ENCODE assay signal across 27 cellular contexts in the genomic region with DNA sequence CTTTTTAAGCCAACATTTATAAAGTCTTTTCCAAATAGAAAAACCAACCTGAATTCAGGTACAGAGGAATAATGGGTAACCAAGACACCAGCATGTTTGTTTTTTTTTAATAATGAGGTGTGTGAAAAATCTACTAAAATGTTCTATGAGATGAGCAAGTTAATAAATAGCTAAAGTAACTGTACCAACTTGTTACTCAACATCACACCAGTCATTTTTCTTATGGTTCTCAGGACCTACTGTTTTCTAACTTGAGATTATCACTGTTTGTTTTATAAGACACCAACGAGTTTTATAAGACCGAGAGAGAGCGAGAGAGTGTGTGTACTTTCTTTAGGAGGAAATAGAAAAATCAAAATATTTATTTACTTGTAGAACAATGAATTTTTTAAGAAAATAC. TPM values are rescaled to one million over a fixed set of nuclear protein-coding genes. Genes with fewer than 3 reads are reported as not detected.
DNase-seq lines count a peak whose midpoint lies in the region; ATAC-seq and TF ChIP-seq lines count a peak whose summit lies in the region.
"Had no signal": no experiment of that assay in that cellular context is flagged by ENCODE, and none has a peak within 500 bp of the region (broad histone marks: within the 10 kb centered on the region; RNA-seq: fewer than 3 reads in every experiment).

No MANE protein-coding gene starts in this region.

- peaks cover 20% of the 10 kb centered on the region for H3K36me3 ChIP-seq in mammary epithelial cell (ENCODE audit: insufficient read depth, low read length)
- peaks cover 4 to 10% of the 10 kb centered on the region in 2 donors for H3K36me3 ChIP-seq in body of pancreas (replicated peaks in 1 of 2; ENCODE audit: insufficient read depth in 1 of 2, low read depth in 2 of 2)
- no peaks in the 10 kb centered on the region for H3K36me3 ChIP-seq in mucosa of descending colon (ENCODE audit: low read depth)

- peaks cover 12% of the 10 kb centered on the region for H3K4me1 ChIP-seq in mammary epithelial cell (ENCODE audit: insufficient read depth, low read length)
- H3K4me1 ChIP-seq in body of pancreas, result peaks cover 53% of the 10 kb centered on the region
- no peaks in the 10 kb centered on the region for H3K4me1 ChIP-seq in mucosa of descending colon (ENCODE audit: low read depth)

- ATAC-seq in body of pancreas (no peak), mucosa of descending colon (peak; percentile 43)
- no peak for ATAC-seq in stimulated activated naive CD8-positive, alpha-beta T cell treated with anti-CD3 and anti-CD28 coated beads, Interleukin-15, Interleukin-2, amounts not matched to agents 100 U/mL and 50 U/mL, for 24 hours
- ATAC-seq: A549, HepG2, K562, PC-3 had no signal

- no peak overlapping the region for H2AFZ ChIP-seq in mammary epithelial cell (ENCODE audit: low read depth, low read length)

- H3K27ac ChIP-seq in mammary epithelial cell (ENCODE audit: insufficient read depth, low read depth, low read length) (no peak overlapping the region), body of pancreas (peak overlapping the region in 3 of 4 donors; percentile 28 to 76 (median 67))
- H3K27ac ChIP-seq: A549 had no signal

- POLR2A ChIA-PET in MCF 10A (lab: Yijun Ruan, JAX), result interaction anchor here (1.0 to 7.5 kb wide), 3 partner anchors 12 to 26 kb away, joined by 3 to 96 read pairs (median 4); partner anchors contain the start of gene ELK4

- CTCF ChIA-PET in MCF 10A (lab: Yijun Ruan, JAX), result interaction anchor here (0.9 to 6.0 kb wide), 2 partner anchors 13 to 39 kb away, joined by 3 to 51 read pairs; no protein-coding TSS in a partner anchor
- CTCF ChIA-PET in mammary epithelial cell (lab: Charles Lee; ENCODE audit: low non-redundant PET), result no interaction called here

- no peak for DNase-seq in MCF 10A (ENCODE audit: unreplicated experiment)
- DNase-seq in mammary epithelial cell, result no peak
- no peak for DNase-seq in body of pancreas
- DNase-seq in mucosa of descending colon, result no peak
- no peak for DNase-seq in AML-193 (lab: John Stamatoyannopoulos, UW)
- no peak for DNase-seq in stimulated activated naive CD8-positive, alpha-beta T cell treated with anti-CD3 and anti-CD28 coated beads, Interleukin-15, Interleukin-2, amounts not matched to agents 100 U/mL and 50 U/mL, for 24 hours
- DNase-seq in nephron progenitor cell, result no peak
- DNase-seq: C1 segment of cervical spinal cord; CD4-positive, alpha-beta memory T cell; COR-L47; DMS 273 treated with DMSO at 0.1 percent for 48 hours; DMS79 treated with DMSO at 0.1 percent for 48 hours; GF-D8; Kasumi-1; MG63; NCI-H1105 treated with DMSO at 0.1 percent for 48 hours; NCI-H146; NCI-H1930; NCI-H446 treated with DMSO at 0.1 percent for 48 hours; NCI-H526; NCI-H82; NK-92 treated with Interleukin-12 subunit alpha and Interleukin-12 subunit beta, amount 100 ng/mL, for 24 hours; PC-3; SK-N-SH had no signal

- H3K36me3 Mint-ChIP-seq in MCF 10A (ENCODE audit: insufficient read depth, unreplicated experiment), result peaks cover 100% of the 10 kb centered on the region
- H3K36me3 Mint-ChIP-seq in nephron progenitor cell (ENCODE audit: low read depth), result peaks cover 72% of the 10 kb centered on the region

- peak overlapping the region; percentile 24 for H3K27ac Mint-ChIP-seq in MCF 10A (ENCODE audit: low read depth, unreplicated experiment)
- H3K27ac Mint-ChIP-seq in nephron progenitor cell, result no peak overlapping the region

- WGBS in mammary epithelial cell (ENCODE audit: low coverage, missing lambda C conversion rate), result 96% methylated on average over 3 of the region's 3 CpGs
- WGBS in body of pancreas, 2 donors, result 20% methylated on average over 3 of the region's 3 CpGs

- H3K4me2 ChIP-seq in mammary epithelial cell (ENCODE audit: insufficient read depth, low read depth, low read length), result no peak overlapping the region
- H3K4me2 ChIP-seq: A549, SK-N-SH had no signal

- H3K4me1 Mint-ChIP-seq in MCF 10A (ENCODE audit: insufficient read depth, unreplicated experiment), result peaks cover 5% of the 10 kb centered on the region
- no peaks in the 10 kb centered on the region for H3K4me1 Mint-ChIP-seq in nephron progenitor cell

- no peak overlapping the region for H3K9ac ChIP-seq in mammary epithelial cell (ENCODE audit: insufficient read depth, low read length)
- H3K9ac ChIP-seq: SK-N-SH had no signal

- H3K9me3 Mint-ChIP-seq in MCF 10A (ENCODE audit: unreplicated experiment), result no peaks in the 10 kb centered on the region
- no peaks in the 10 kb centered on the region for H3K9me3 Mint-ChIP-seq in nephron progenitor cell
- H3K9me3 Mint-ChIP-seq: CD4-positive, alpha-beta memory T cell had no signal

- H3K4me3 ChIP-seq in mammary epithelial cell (replicated peaks in 1 of 3; ENCODE audit: insufficient read depth in 1 of 3, low read depth in 2 of 3, low read length in 3 of 3), result no peak overlapping the region
- no peak overlapping the region for H3K4me3 ChIP-seq in body of pancreas
- no peak overlapping the region for H3K4me3 ChIP-seq in mucosa of descending colon
- H3K4me3 ChIP-seq: A549, K562, MG63 had no signal

- TF ChIP-seq POLR2A in body of pancreas (IDR thresholded peaks at IDR 0.05), result no peak

- no peaks in the 10 kb centered on the region for H4K20me1 ChIP-seq in mammary epithelial cell (ENCODE audit: insufficient read depth, low read length)

- dilution Hi-C loops in mammary epithelial cell (cut with HindIII; ENCODE audit: low sequenced_read_pairs), result no loop called here

- H3K27me3 ChIP-seq in mammary epithelial cell (ENCODE audit: insufficient read depth, low read length) (no peaks in the 10 kb centered on the region), body of pancreas (no peaks in the 10 kb centered on the region)
- H3K27me3 ChIP-seq: MG63 had no signal

- H3K27me3 Mint-ChIP-seq in MCF 10A (ENCODE audit: insufficient read depth, unreplicated experiment) (no peaks in the 10 kb centered on the region), nephron progenitor cell (ENCODE audit: low read depth, poor library complexity) (no peaks in the 10 kb centered on the region)
- H3K27me3 Mint-ChIP-seq: CD4-positive, alpha-beta memory T cell had no signal

- intact Hi-C loops in MCF 10A (cut with micrococcal nuclease) (no loop called here), mammary epithelial cell (cut with micrococcal nuclease) (no loop called here), body of pancreas (cut with DNase I) (no loop called here), mucosa of descending colon (cut with DNase I, micrococcal nuclease) (no loop called here)

- in situ Hi-C loops in mammary epithelial cell (cut with MboI; ENCODE audit: low sequenced_read_pairs in 2 of 2), result no loop called here

- no TSS peak for BruUV-seq in MCF 10A (replicated peaks; lab: Mats Ljungman, UMichigan)
- no TSS peak for BruUV-seq in mammary epithelial cell (replicated peaks; lab: Mats Ljungman, UMichigan)

- no peak overlapping the region for H3K4me3 Mint-ChIP-seq in MCF 10A (ENCODE audit: unreplicated experiment)
- H3K4me3 Mint-ChIP-seq in nephron progenitor cell, result no peak overlapping the region
- H3K4me3 Mint-ChIP-seq: CD4-positive, alpha-beta memory T cell had no signal

- H3K9me3 ChIP-seq in mammary epithelial cell (replicated peaks; ENCODE audit: insufficient read depth, low read length) (no peaks in the 10 kb centered on the region), body of pancreas (no peaks in the 10 kb centered on the region), mucosa of descending colon (no peaks in the 10 kb centered on the region)
- H3K9me3 ChIP-seq: A549, MG63, SK-N-SH had no signal

- no peak for TF ChIP-seq CTCF in MCF 10A (IDR thresholded peaks at IDR 0.05; ENCODE audit: unreplicated experiment)
- TF ChIP-seq CTCF in mammary epithelial cell (conservative IDR thresholded peaks at IDR 0.05 in 1 of 2, IDR thresholded peaks at IDR 0.05 in 1 of 2; ENCODE audit: extremely low read depth in 1 of 2, insufficient read depth in 1 of 2, low read depth in 1 of 2, low read length in 2 of 2), result no peak
- no peak for TF ChIP-seq CTCF in body of pancreas (IDR thresholded peaks at IDR 0.05)
- no peak for TF ChIP-seq CTCF in mucosa of descending colon (IDR thresholded peaks at IDR 0.05)
- TF ChIP-seq CTCF in nephron progenitor cell (IDR thresholded peaks at IDR 0.05), result no peak

- peaks cover 28% of the 10 kb centered on the region for H3K79me2 ChIP-seq in mammary epithelial cell (ENCODE audit: insufficient read depth, low read length)

RNA-seq across cellular contexts. Expression of gene ELK4, which starts 12.4 kb away (rescaled TPM):
- total RNA-seq in MCF 10A (2022), result 101 and 109 TPM in 2 replicates
- 10 to 100 TPM; 17.7 to 38.6 TPM for total RNA-seq in mammary epithelial cell
- 4.9 TPM for polyA plus RNA-seq in mammary epithelial cell
- polyA minus RNA-seq in mammary epithelial cell, result 37.7 TPM
- total RNA-seq in body of pancreas, result 10 to 100 TPM; 16.6 to 17.8 TPM
- total RNA-seq in mucosa of descending colon, result 10 to 100 TPM; 43.1 to 60.6 (median 47.6) TPM
